ENCODE assay signal across 15 cellular contexts in the genomic region with DNA sequence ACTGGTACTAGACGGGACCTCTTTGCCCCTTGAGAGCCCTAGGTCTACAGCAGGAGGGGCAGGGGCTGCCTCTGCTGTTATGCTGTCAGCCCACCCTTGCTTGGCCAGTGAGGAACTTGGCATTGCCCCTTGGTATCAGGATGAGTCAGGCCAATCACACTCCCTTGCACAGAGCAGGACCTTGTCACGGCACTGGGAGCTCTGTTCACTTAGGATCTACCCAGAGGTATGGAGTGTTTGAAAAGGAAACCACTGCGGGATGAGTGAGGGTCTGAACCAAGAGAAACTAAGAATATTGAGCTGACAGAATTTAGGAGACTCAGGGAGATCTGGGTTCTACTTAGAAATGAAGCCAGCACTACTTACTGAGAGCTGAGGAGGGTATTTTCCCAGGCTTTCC. TPM values are rescaled to one million over a fixed set of nuclear protein-coding genes. Genes with fewer than 3 reads are reported as not detected.
DNase-seq lines count a peak whose midpoint lies in the region; ATAC-seq and TF ChIP-seq lines count a peak whose summit lies in the region.
"Had no signal": no experiment of that assay in that cellular context is flagged by ENCODE, and none has a peak within 500 bp of the region (broad histone marks: within the 10 kb centered on the region; RNA-seq: fewer than 3 reads in every experiment).

No MANE protein-coding gene starts in this region.

- no peak overlapping the region for H2BK5ac ChIP-seq in trophoblast cell (ENCODE audit: low read depth, low read length, poor library complexity)

- H3K36me3 Mint-ChIP-seq in neural crest cell (ENCODE audit: low read depth) (peaks cover 4% of the 10 kb centered on the region), type B pancreatic cell (no peaks in the 10 kb centered on the region)

- no peak overlapping the region for H2BK120ac ChIP-seq in trophoblast cell (ENCODE audit: insufficient read depth, low read length, poor library complexity)

- no peak overlapping the region for H4K91ac ChIP-seq in trophoblast cell (ENCODE audit: low read depth, low read length)

- H3K23ac ChIP-seq in trophoblast cell (ENCODE audit: low read length), result no peak overlapping the region

- H2AFZ ChIP-seq in trophoblast cell (ENCODE audit: insufficient read depth, low read length, poor library complexity), result no peak overlapping the region

- H3K4ac ChIP-seq in trophoblast cell (ENCODE audit: low read depth, low read length), result no peak overlapping the region

- H3K36me3 ChIP-seq in heart right ventricle (peaks cover 0 to 40% (median 20%) of the 10 kb centered on the region in 9 donors), trophoblast cell (ENCODE audit: control insufficient read depth in 1 of 2, insufficient read depth in 2 of 2, low read length in 2 of 2) (peaks cover 7 to 16% of the 10 kb centered on the region in 2 experiments), H7 (replicated peaks; ENCODE audit: control insufficient read depth, insufficient read depth, low read length) (peaks cover 2% of the 10 kb centered on the region), upper lobe of right lung (no peaks in the 10 kb centered on the region)

- H3K4me1 ChIP-seq in heart right ventricle (peaks cover 2 to 56% (median 38%) of the 10 kb centered on the region in 9 donors), trophoblast cell (ENCODE audit: control insufficient read depth in 1 of 2, insufficient read depth in 2 of 2, low read length in 2 of 2) (peaks cover 9 to 12% of the 10 kb centered on the region in 2 experiments), upper lobe of right lung (peaks cover 14% of the 10 kb centered on the region)
- H3K4me1 ChIP-seq: A549 had no signal

- H3K4me2 ChIP-seq in trophoblast cell (ENCODE audit: low read length), result no peak overlapping the region
- H3K4me2 ChIP-seq: A549 had no signal

- H4K12ac ChIP-seq in trophoblast cell (ENCODE audit: low read depth, low read length), result no peak overlapping the region

- H3K4me3 Mint-ChIP-seq in neural crest cell (peak overlapping the region; percentile 4), type B pancreatic cell (peak overlapping the region; percentile 57)
- H3K4me3 Mint-ChIP-seq: activated CD4-positive, alpha-beta T cell treated with anti-CD3 and anti-CD28 coated beads, Interleukin-2, amount 10 ng/mL, durations not matched to agents 24 days and 14 days had no signal

- H3K4me3 ChIP-seq in heart right ventricle (peak overlapping the region; percentile 38 to 75 (median 56)), fibroblast of the aortic adventitia (ENCODE audit: low read depth, low read length) (peak overlapping the region; percentile 33), trophoblast cell (ENCODE audit: low read depth, low read length) (no peak overlapping the region), H7 (ENCODE audit: insufficient read depth, low read depth, low read length) (no peak overlapping the region), upper lobe of right lung (no peak overlapping the region)
- H3K4me3 ChIP-seq: A549; BLaER1 treated with 17β-estradiol and CSF1 and Interleukin-3, amounts not matched to agents 10 nM and 100 nM had no signal

- WGBS in heart right ventricle, 2 donors, result 37 to 69% methylated on average over 3 of the region's 3 CpGs
- WGBS in trophoblast cell (ENCODE audit: extremely low coverage, insufficient coverage, insufficient read length), result no CpG with 5 or more reads among the region's 3 CpGs

- no peak overlapping the region for H2AK5ac ChIP-seq in trophoblast cell (ENCODE audit: low read length)

- ATAC-seq in heart right ventricle (peak in 2 of 8 donors; percentile 3 to 6), left ventricle myocardium superior (no peak), upper lobe of right lung (no peak)
- ATAC-seq: A549 had no signal

- H3K27ac Mint-ChIP-seq in neural crest cell (ENCODE audit: unreplicated experiment) (no peak overlapping the region), type B pancreatic cell (peak overlapping the region; percentile 62)
- H3K27ac Mint-ChIP-seq: activated CD4-positive, alpha-beta T cell treated with anti-CD3 and anti-CD28 coated beads, Interleukin-2, amount 10 ng/mL, durations not matched to agents 24 days and 14 days had no signal

- H3K14ac ChIP-seq in trophoblast cell (ENCODE audit: low read length), result no peak overlapping the region

- H3K27ac ChIP-seq in heart right ventricle, result peak overlapping the region; percentile 81 to 99 (median 92)
- H3K27ac ChIP-seq in trophoblast cell (ENCODE audit: low read depth, low read length), result no peak overlapping the region
- no peak overlapping the region for H3K27ac ChIP-seq in upper lobe of right lung
- H3K27ac ChIP-seq: A549; BLaER1 treated with 17β-estradiol and CSF1 and Interleukin-3, amounts not matched to agents 10 nM and 100 nM had no signal

- intact Hi-C loops in heart right ventricle (cut with DNase I), result no loop called here
- intact Hi-C loops in left ventricle myocardium superior (cut with micrococcal nuclease), result no loop called here
- intact Hi-C loops in upper lobe of right lung (cut with DNase I), result no loop called here

- H3K4me1 Mint-ChIP-seq in neural crest cell, result peaks cover 44% of the 10 kb centered on the region
- H3K4me1 Mint-ChIP-seq in type B pancreatic cell (ENCODE audit: unreplicated experiment), result peaks cover 25% of the 10 kb centered on the region

- no peak overlapping the region for H3K18ac ChIP-seq in trophoblast cell (ENCODE audit: low read length)

- DNase-seq in heart right ventricle (peak in 1 of 2 donors; percentile 40), left ventricle myocardium superior (no peak), fibroblast of the aortic adventitia (ENCODE audit: low read depth) (no peak), neural crest cell (ENCODE audit: low read depth, low spot score) (no peak), type B pancreatic cell (ENCODE audit: extremely low spot score, unreplicated experiment) (no peak), trophoblast cell (no peak), H7 (no peak), upper lobe of right lung (no peak)
- DNase-seq: activated CD4-positive, alpha-beta T cell treated with anti-CD3 and anti-CD28 coated beads, Interleukin-2, amount 10 ng/mL, durations not matched to agents 24 days and 14 days; activated naive CD4-positive, alpha-beta T cell treated with Interleukin-2 at 50 U/mL for 16 hours; NCI-H2029; NCI-H446 treated with DMSO at 0.1 percent for 48 hours; stimulated activated CD4-positive, alpha-beta T cell treated with anti-CD3 and anti-CD28 coated beads, Interleukin-4, amount 100 ng/mL, for 1 hour had no signal

- no peak overlapping the region for H3K9ac ChIP-seq in trophoblast cell (ENCODE audit: low read length)
- H3K9ac ChIP-seq: BLaER1 treated with 17β-estradiol and CSF1 and Interleukin-3, amounts not matched to agents 10 nM and 100 nM had no signal

- H3K27me3 Mint-ChIP-seq in neural crest cell (ENCODE audit: low read depth) (peaks cover 2% of the 10 kb centered on the region), type B pancreatic cell (peaks cover 4% of the 10 kb centered on the region)

- H3K79me2 ChIP-seq in trophoblast cell (ENCODE audit: control insufficient read depth, insufficient read depth, low read length, poor library complexity), result no peaks in the 10 kb centered on the region

- no peak overlapping the region for H4K8ac ChIP-seq in trophoblast cell (ENCODE audit: low read depth, low read length)

- no peaks in the 10 kb centered on the region for H3K9me3 ChIP-seq in heart right ventricle
- H3K9me3 ChIP-seq in trophoblast cell (ENCODE audit: insufficient read depth, low read depth, low read length), result no peaks in the 10 kb centered on the region
- H3K9me3 ChIP-seq in upper lobe of right lung, result no peaks in the 10 kb centered on the region
- H3K9me3 ChIP-seq: A549; BLaER1 treated with 17β-estradiol and CSF1 and Interleukin-3, amounts not matched to agents 10 nM and 100 nM had no signal

- H3K79me1 ChIP-seq in trophoblast cell (ENCODE audit: low read length), result peaks cover 3% of the 10 kb centered on the region

- H3K9me3 Mint-ChIP-seq in neural crest cell (no peaks in the 10 kb centered on the region), type B pancreatic cell (no peaks in the 10 kb centered on the region)
- H3K9me3 Mint-ChIP-seq: activated CD4-positive, alpha-beta T cell treated with anti-CD3 and anti-CD28 coated beads, Interleukin-2, amount 10 ng/mL, durations not matched to agents 24 days and 14 days had no signal

- TF ChIP-seq CTCF in heart right ventricle (IDR thresholded peaks at IDR 0.05), result no peak
- TF ChIP-seq CTCF in fibroblast of the aortic adventitia (IDR thresholded peaks at IDR 0.05; ENCODE audit: insufficient read depth, low read length), result no peak
- TF ChIP-seq CTCF in neural crest cell (conservative IDR thresholded peaks at IDR 0.05), result no peak
- TF ChIP-seq CTCF in type B pancreatic cell (conservative IDR thresholded peaks at IDR 0.05), result no peak
- no peak for TF ChIP-seq CTCF in upper lobe of right lung (IDR thresholded peaks at IDR 0.05)

- no peak overlapping the region for H2BK12ac ChIP-seq in trophoblast cell (ENCODE audit: low read length)

- H3K27me3 ChIP-seq in heart right ventricle (peaks cover 0 to 11% (median 0%) of the 10 kb centered on the region in 7 donors), trophoblast cell (ENCODE audit: insufficient read depth, low read length) (no peaks in the 10 kb centered on the region), H7 (ENCODE audit: control insufficient read depth, insufficient read depth, low read length) (peaks cover 3% of the 10 kb centered on the region; the same call in 1 of the 2 replicates), upper lobe of right lung (no peaks in the 10 kb centered on the region)

RNA-seq across cellular contexts. Expression of a gene that starts 1.8 kb away (rescaled TPM):
- 1,000 to 10,000 TPM; 2,977 to 6,049 (median 4,967) TPM for total RNA-seq in heart right ventricle
- 1,000 to 10,000 TPM; 5,936 to 6,968 TPM for polyA plus RNA-seq in heart right ventricle
- total RNA-seq in left ventricle myocardium superior, result 4,698 TPM
- total RNA-seq in fibroblast of the aortic adventitia (ENCODE audit: low replicate concordance), result 44.2 and 60.6 TPM in 2 replicates
- total RNA-seq in neural crest cell, result 13.6 and 14.0 TPM in 2 replicates
- total RNA-seq in type B pancreatic cell (ENCODE audit: low replicate concordance), result 16.4 and 18.8 TPM in 2 replicates
- polyA plus RNA-seq in trophoblast cell (2013), result 2.1 and 2.5 TPM in 2 replicates
- 14.4 and 15.6 TPM in 2 replicates for total RNA-seq in H7 (2014; rRNA removed; shearing (Covaris generic))
- total RNA-seq in upper lobe of right lung, result 63.6 TPM
- total RNA-seq: activated CD4-positive, alpha-beta T cell treated with anti-CD3 and anti-CD28 coated beads, Interleukin-2, amount 10 ng/mL, durations not matched to agents 24 days and 14 days had no signal
- polyA plus RNA-seq: A549 had no signal

RNA-seq across cellular contexts. Expression of a gene that starts 41.9 kb away (rescaled TPM):
- total RNA-seq in heart right ventricle (1 to 10 TPM in 7 of 10 donors, under 1 TPM in 3; 0.71 to 7.6 (median 1.6) TPM), left ventricle myocardium superior (1.3 TPM), fibroblast of the aortic adventitia (ENCODE audit: low replicate concordance) (5.4 TPM in 1 of 2 replicates, not detected in the other), neural crest cell (20.4 and 21.4 TPM in 2 replicates), type B pancreatic cell (ENCODE audit: low replicate concordance) (77.7 and 118 TPM in 2 replicates), upper lobe of right lung (40.6 TPM)
- 1 to 10 TPM; 2.6 to 3.9 TPM for polyA plus RNA-seq in heart right ventricle
- polyA plus RNA-seq in trophoblast cell (2013), result 70.9 and 79.7 TPM in 2 replicates
- 39.2 and 40.0 TPM in 2 replicates for total RNA-seq in H7 (2014; rRNA removed; shearing (Covaris generic))
- total RNA-seq: activated CD4-positive, alpha-beta T cell treated with anti-CD3 and anti-CD28 coated beads, Interleukin-2, amount 10 ng/mL, durations not matched to agents 24 days and 14 days had no signal

Comparison
In these comparisons a context has a peak if more than half of its experiments do, and no peak if none do; other contexts are left out.
1. H3K27ac ChIP-seq: peak in heart right ventricle (10 of 10); none in trophoblast cell (single experiment) and upper lobe of right lung (single experiment).
2. H3K4me3 ChIP-seq: peak in heart right ventricle (10 of 10) and fibroblast of the aortic adventitia (single experiment); none in trophoblast cell (single experiment), H7 (single experiment) and upper lobe of right lung (single experiment).
3. RNA of a gene that starts 1.8 kb away (total RNA-seq): 2,977 to 6,049 TPM in heart right ventricle and 4,698 TPM in left ventricle myocardium superior (single experiment); 63.6 TPM in upper lobe of right lung (single experiment), 44.2 to 60.6 TPM in fibroblast of the aortic adventitia, 16.4 to 18.8 TPM in type B pancreatic cell, 14.4 to 15.6 TPM in H7 and 13.6 to 14.0 TPM in neural crest cell; every median in the first group is over 10 times any median in the second.